Comparison of ENCODE assay signal across 16 cellular contexts in genomic region chr19:47404334-47405196, GRCh38. TPM values are rescaled to one million over a fixed set of nuclear protein-coding genes. Genes with fewer than 3 reads are reported as not detected.
DNase-seq lines count a peak whose midpoint lies in the region; ATAC-seq, FAIRE-seq and TF ChIP-seq lines count a peak whose summit lies in the region.
"Had no signal": no experiment of that assay in that cellular context is flagged by ENCODE, and none has a peak within 500 bp of the region (broad histone marks: within the 10 kb centered on the region; RNA-seq: fewer than 3 reads in every experiment).

No MANE protein-coding gene starts in this region.

- no peaks in the 10 kb centered on the region for H4K20me1 ChIP-seq in HCT116 (ENCODE audit: insufficient read depth)
- H4K20me1 ChIP-seq in K562 (replicated peaks; ENCODE audit: control insufficient read depth, insufficient read depth, low read length) = peaks cover 7% of the 10 kb centered on the region

- BruUV-seq in HCT116 (replicated peaks; lab: Mats Ljungman, UMichigan) (no TSS peak), K562 (replicated peaks; lab: Mats Ljungman, UMichigan) (no TSS peak)

- H3K27ac ChIP-seq in HCT116 (ENCODE audit: low read depth, low read length) (no peak overlapping the region), K562 (ENCODE audit: extremely low read depth, low read depth, low read length) (no peak overlapping the region), tibial artery (no peak overlapping the region)
- H3K27ac ChIP-seq: GM23248 had no signal

- RAD21 ChIA-PET in HCT116 (lab: Charles Lee; ENCODE audit: low non-redundant PET in 1 of 2, low total read pairs in 2 of 2, uncharacterized antibody in 2 of 2, unreplicated experiment in 2 of 2) = no interaction called here

- peak; percentile 10 for ATAC-seq in stimulated activated naive CD8-positive, alpha-beta T cell treated with anti-CD3 and anti-CD28 coated beads, Interleukin-15, Interleukin-2, amounts not matched to agents 100 U/mL and 50 U/mL, for 24 hours
- ATAC-seq in stimulated activated naive CD8-positive, alpha-beta T cell treated with anti-CD3 and anti-CD28 coated beads, Interleukin-15, amount 100 ng/mL, for 72 hours = no peak
- ATAC-seq in HCT116 = 0 out of 2 replicates have a peak, but pooled peaks have one; percentile 11
- ATAC-seq in K562 = no peak
- no peak for ATAC-seq in GM21390 (IDR thresholded peaks at IDR 0.05; ENCODE audit: unreplicated experiment)
- ATAC-seq: CD8-positive, alpha-beta T cell had no signal

- POLR2A ChIA-PET in HCT116 (lab: Charles Lee) = no interaction called here
- POLR2A ChIA-PET in K562 (lab: Yijun Ruan, JAX) = no interaction called here

- H3K79me2 ChIP-seq in HCT116 (ENCODE audit: insufficient read depth, low read length) = no peaks in the 10 kb centered on the region
- H3K79me2 ChIP-seq in K562 (ENCODE audit: control insufficient read depth, insufficient read depth, low read length) = no peaks in the 10 kb centered on the region

- no peak overlapping the region for H3K9ac ChIP-seq in HCT116 (ENCODE audit: low read length)
- H3K9ac ChIP-seq in K562 (ENCODE audit: insufficient read depth in 1 of 2, low read depth in 2 of 2, low read length in 2 of 2) = no peak overlapping the region
- H3K9ac ChIP-seq: GM23248 had no signal

- peaks cover 68% of the 10 kb centered on the region for H3K27me3 Mint-ChIP-seq in stimulated activated naive CD8-positive, alpha-beta T cell treated with anti-CD3 and anti-CD28 coated beads, Interleukin-15, amount 100 ng/mL, for 72 hours

- DNase-seq in stimulated activated naive CD8-positive, alpha-beta T cell treated with anti-CD3 and anti-CD28 coated beads, Interleukin-15, Interleukin-2, amounts not matched to agents 100 U/mL and 50 U/mL, for 24 hours = no peak
- DNase-seq in stimulated activated naive CD8-positive, alpha-beta T cell treated with anti-CD3 and anti-CD28 coated beads, Interleukin-15, amount 100 ng/mL, for 72 hours = no peak
- DNase-seq in HCT116 (ENCODE audit: low read depth, low spot score) (no peak), K562 (ENCODE audit: extremely low read depth in 1 of 4, low spot score in 3 of 4) (no peak), tibial artery (no peak), NCI-H1694 treated with DMSO at 0.1 percent for 48 hours (lab: John Stamatoyannopoulos, UW) (no peak)
- DNase-seq: COR-L47, DND-41, GDM1, GM23248, H9, Karpas-422 had no signal

- no peak for TF ChIP-seq EP300 in K562 (IDR thresholded peaks at IDR 0.05; ENCODE audit: low read length)

- H3K4me1 Mint-ChIP-seq in stimulated activated naive CD8-positive, alpha-beta T cell treated with anti-CD3 and anti-CD28 coated beads, Interleukin-15, amount 100 ng/mL, for 72 hours = no peaks in the 10 kb centered on the region
- H3K4me1 Mint-ChIP-seq: CD14-positive monocyte had no signal

- H3K4me3 Mint-ChIP-seq in stimulated activated naive CD8-positive, alpha-beta T cell treated with anti-CD3 and anti-CD28 coated beads, Interleukin-15, amount 100 ng/mL, for 72 hours = no peak overlapping the region
- H3K4me3 Mint-ChIP-seq: CD8-positive, alpha-beta T cell; H9 had no signal

- H3K36me3 ChIP-seq in HCT116 (ENCODE audit: control insufficient read depth in 1 of 2, insufficient read depth in 2 of 2, low read length in 2 of 2) = no peaks in the 10 kb centered on the region
- no peaks in the 10 kb centered on the region for H3K36me3 ChIP-seq in K562 (ENCODE audit: control insufficient read depth, insufficient read depth, low read length)
- no peaks in the 10 kb centered on the region for H3K36me3 ChIP-seq in tibial artery

- TF ChIP-seq RAD21 in HCT116 (IDR thresholded peaks at IDR 0.05; ENCODE audit: low read depth) = no peak
- no peak for TF ChIP-seq RAD21 in K562 (CRISPR knock-in tag; conservative IDR thresholded peaks at IDR 0.05 in 1 of 2, IDR thresholded peaks at IDR 0.05 in 1 of 2)

- H2AFZ ChIP-seq in HCT116 (ENCODE audit: low read depth, low read length, poor library complexity, severe bottlenecking) (no peak overlapping the region), K562 (ENCODE audit: low read depth, low read length) (no peak overlapping the region)
- H2AFZ ChIP-seq: GM23248 had no signal

- H3K4me2 ChIP-seq in HCT116 (ENCODE audit: low read length) (no peak overlapping the region), K562 (ENCODE audit: insufficient read depth, low read length) (no peak overlapping the region)

- WGBS in K562 (ENCODE audit: insufficient coverage, low coverage, missing lambda C conversion rate) = 2% methylated on average over 7 of the region's 9 CpGs

- H3K4me1 ChIP-seq in HCT116 (ENCODE audit: control insufficient read depth in 1 of 2, insufficient read depth in 2 of 2, low read length in 2 of 2) (no peaks in the 10 kb centered on the region), K562 (replicated peaks in 1 of 2; ENCODE audit: control insufficient read depth in 2 of 2, insufficient read depth in 2 of 2, low read length in 2 of 2) (peaks cover 0 to 10% of the 10 kb centered on the region in 2 experiments; a peak in 2 of 5 replicates), tibial artery (no peaks in the 10 kb centered on the region)

- no peaks in the 10 kb centered on the region for H3K27me3 ChIP-seq in HCT116 (ENCODE audit: insufficient read depth, low read length)
- peaks cover 21 to 68% of the 10 kb centered on the region in 2 experiments; a peak in 4 of 5 replicates for H3K27me3 ChIP-seq in K562 (ENCODE audit: control insufficient read depth in 2 of 2, insufficient read depth in 2 of 2, low read length in 2 of 2)
- H3K27me3 ChIP-seq in tibial artery = peaks cover 0 to 76% of the 10 kb centered on the region in 2 donors

- intact Hi-C loops in HCT116 (cut with micrococcal nuclease) = no loop called here
- intact Hi-C loops in K562 (cut with micrococcal nuclease) = no loop called here
- intact Hi-C loops in tibial artery (cut with DNase I; ENCODE audit: low total_unique reads) = no loop called here

- TF ChIP-seq CTCF in HCT116 (IDR thresholded peaks at IDR 0.05 in 2 of 3, conservative IDR thresholded peaks at IDR 0.05 in 1 of 3; ENCODE audit: borderline replicate concordance in 1 of 3, insufficient read depth in 1 of 3, low read depth in 2 of 3, low read length in 2 of 3) (no peak), K562 (IDR thresholded peaks at IDR 0.05 in 2 of 3, conservative IDR thresholded peaks at IDR 0.05 in 1 of 3; ENCODE audit: insufficient read depth in 2 of 3, low read depth in 1 of 3, low read length in 3 of 3) (no peak), tibial artery (IDR thresholded peaks at IDR 0.05) (no peak)

- no peak overlapping the region for H3K27ac Mint-ChIP-seq in stimulated activated naive CD8-positive, alpha-beta T cell treated with anti-CD3 and anti-CD28 coated beads, Interleukin-15, amount 100 ng/mL, for 72 hours
- H3K27ac Mint-ChIP-seq: CD8-positive, alpha-beta T cell had no signal

- in situ Hi-C loops in K562 (cut with MboI) = no loop called here

- H3K9me3 ChIP-seq in HCT116 (ENCODE audit: control insufficient read depth in 1 of 2, insufficient read depth in 1 of 2, low read depth in 1 of 2, low read length in 2 of 2) (no peaks in the 10 kb centered on the region), K562 (replicated peaks; ENCODE audit: control insufficient read depth, insufficient read depth, low read depth, low read length) (no peaks in the 10 kb centered on the region), tibial artery (no peaks in the 10 kb centered on the region)

- H3K9me3 Mint-ChIP-seq in stimulated activated naive CD8-positive, alpha-beta T cell treated with anti-CD3 and anti-CD28 coated beads, Interleukin-15, amount 100 ng/mL, for 72 hours = no peaks in the 10 kb centered on the region
- H3K9me3 Mint-ChIP-seq: CD8-positive, alpha-beta T cell; H9 had no signal

- CTCF ChIA-PET in HCT116 (lab: Charles Lee) (no interaction called here), K562 (lab: Yijun Ruan, JAX; ENCODE audit: low intra/inter-chr PET ratio) (no interaction called here)

- no peak for TF ChIP-seq POLR2A in HCT116 (IDR thresholded peaks at IDR 0.05; ENCODE audit: borderline replicate concordance, extremely low read depth, insufficient read depth, insufficient read length)
- TF ChIP-seq POLR2A in K562 (conservative IDR thresholded peaks at IDR 0.05) = no peak

- no peaks in the 10 kb centered on the region for H3K9me2 ChIP-seq in HCT116 (ENCODE audit: insufficient read depth)

- FAIRE-seq in K562 (lab: Jason Lieb, UNC) = no peak
- FAIRE-seq: HTR-8/SVneo had no signal

- H3K4me3 ChIP-seq in HCT116 (replicated peaks in 1 of 2; ENCODE audit: low read depth in 1 of 2, low read length in 2 of 2) (no peak overlapping the region), K562 (no peak overlapping the region), tibial artery (no peak overlapping the region)
- H3K4me3 ChIP-seq: GM23248 had no signal

- H3K9me1 ChIP-seq in K562 (ENCODE audit: control insufficient read depth, insufficient read depth, low read length) = peaks cover 4% of the 10 kb centered on the region

RNA-seq across cellular contexts. Expression of gene MEIS3, which starts 14.8 kb away (rescaled TPM):
- total RNA-seq in HCT116 (2021; ENCODE audit: unreplicated experiment) = 35.8 TPM
- 27.7 and 31.2 TPM in 2 replicates for polyA plus RNA-seq in HCT116 (2012)
- 4.0 and 10.9 TPM in 2 replicates for total RNA-seq in K562 (2011; cell fraction: chromatin; rRNA removed; ENCODE audit: low replicate concordance)
- total RNA-seq in K562 (2011; cell fraction: nucleolus; rRNA removed) = 3.2 and 4.7 TPM in 2 replicates
- total RNA-seq in K562 (2011; cell fraction: nucleoplasm; rRNA removed) = 5.1 and 13.7 TPM in 2 replicates
- total RNA-seq in K562 (2014; rRNA removed) = 0.18 and 0.33 TPM in 2 replicates
- 0.32 and 0.36 TPM in 2 replicates for total RNA-seq in K562 (2014; rRNA removed; fragmentation: Illumina TruSeq; extraction: Trizol)
- total RNA-seq in K562 (2015; rRNA removed; fragmentation: Illumina TruSeq; extraction: Trizol) = 0.11 and 0.19 TPM in 2 replicates
- 0.67 and 0.71 TPM in 2 replicates for total RNA-seq in K562 (2021)
- 0.21 and 0.80 TPM in 2 replicates for polyA plus RNA-seq in K562 (2011; rRNA removed)
- 0.63 and 1.7 TPM in 2 replicates for polyA plus RNA-seq in K562 (2011; cell fraction: cytosol; rRNA removed)
- polyA plus RNA-seq in K562 (2011; cell fraction: nucleus; rRNA removed) = 1.5 and 2.5 TPM in 2 replicates
- polyA plus RNA-seq in K562 (2012) = 0.57 and 2.9 TPM in 2 replicates
- polyA plus RNA-seq in K562 (2014; fragmentation: Illumina TruSeq; extraction: Trizol) = 0.28 and 0.46 TPM in 2 replicates
- under 1 TPM in 1 of 2 experiments, not detected in 1; 0.06 TPM for polyA plus RNA-seq in K562 (2014; fragmentation: Nextera tagmentation; extraction: Ambion mirVana)
- polyA plus RNA-seq in K562 (2014; rRNA removed) = 0.74 and 0.80 TPM in 2 replicates
- polyA minus RNA-seq in K562 (2011; rRNA and poly(A)+ RNA removed) = 0.60 and 0.66 TPM in 2 replicates
- polyA minus RNA-seq in K562 (2011; cell fraction: cytosol; rRNA and poly(A)+ RNA removed) = 1.0 and 1.5 TPM in 2 replicates
- polyA minus RNA-seq in K562 (2011; cell fraction: nucleus; rRNA and poly(A)+ RNA removed) = 0.94 and 2.4 TPM in 2 replicates
- total RNA-seq: CD8-positive, alpha-beta T cell had no signal
- polyA plus RNA-seq: CD14-positive monocyte had no signal

RNA-seq across cellular contexts. Expression of gene DHX34, which starts 55.5 kb away (rescaled TPM):
- total RNA-seq in HCT116 (2021; ENCODE audit: unreplicated experiment) (30.5 TPM), K562 (2014; rRNA removed) (32.9 and 39.8 TPM in 2 replicates), K562 (2014; rRNA removed; fragmentation: Illumina TruSeq; extraction: Trizol) (8.7 and 10.8 TPM in 2 replicates), K562 (2015; rRNA removed; fragmentation: Illumina TruSeq; extraction: Trizol) (15.0 and 15.9 TPM in 2 replicates), K562 (2021) (42.0 and 42.6 TPM in 2 replicates)
- polyA plus RNA-seq in HCT116 (2012) = 17.8 and 18.5 TPM in 2 replicates
- 53.0 and 146 TPM in 2 replicates for total RNA-seq in K562 (2011; cell fraction: chromatin; rRNA removed; ENCODE audit: low replicate concordance)
- 97.4 and 98.7 TPM in 2 replicates for total RNA-seq in K562 (2011; cell fraction: nucleolus; rRNA removed)
- total RNA-seq in K562 (2011; cell fraction: nucleoplasm; rRNA removed) = 51.2 and 61.0 TPM in 2 replicates
- polyA plus RNA-seq in K562 (2011; rRNA removed) (9.6 and 13.9 TPM in 2 replicates), K562 (2014; fragmentation: Illumina TruSeq; extraction: Trizol) (16.1 and 24.9 TPM in 2 replicates), K562 (2014; fragmentation: Nextera tagmentation; extraction: Ambion mirVana) (under 1 TPM; 0.36 to 0.41 TPM), K562 (2014; rRNA removed) (29.1 and 30.1 TPM in 2 replicates)
- 8.9 and 22.2 TPM in 2 replicates for polyA plus RNA-seq in K562 (2011; cell fraction: cytosol; rRNA removed)
- polyA plus RNA-seq in K562 (2011; cell fraction: nucleus; rRNA removed) = 76.0 and 111 TPM in 2 replicates
- polyA plus RNA-seq in K562 (2012) = 22.3 and 23.7 TPM in 2 replicates
- 7.0 and 11.3 TPM in 2 replicates for polyA minus RNA-seq in K562 (2011; rRNA and poly(A)+ RNA removed)
- 16.7 and 17.6 TPM in 2 replicates for polyA minus RNA-seq in K562 (2011; cell fraction: cytosol; rRNA and poly(A)+ RNA removed)
- polyA minus RNA-seq in K562 (2011; cell fraction: nucleus; rRNA and poly(A)+ RNA removed) = 30.8 and 33.1 TPM in 2 replicates

Comparison
In these comparisons a context has a peak if more than half of its experiments do, and no peak if none do; other contexts are left out.
1. ATAC-seq: peak in stimulated activated naive CD8-positive, alpha-beta T cell treated with anti-CD3 and anti-CD28 coated beads, Interleukin-15, Interleukin-2, amounts not matched to agents 100 U/mL and 50 U/mL, for 24 hours (single experiment) and HCT116 (single experiment); none in stimulated activated naive CD8-positive, alpha-beta T cell treated with anti-CD3 and anti-CD28 coated beads, Interleukin-15, amount 100 ng/mL, for 72 hours (single experiment), K562 (single experiment) and GM21390 (single experiment).